9 cellular contexts compared by ENCODE assay signal in the genomic region with DNA sequence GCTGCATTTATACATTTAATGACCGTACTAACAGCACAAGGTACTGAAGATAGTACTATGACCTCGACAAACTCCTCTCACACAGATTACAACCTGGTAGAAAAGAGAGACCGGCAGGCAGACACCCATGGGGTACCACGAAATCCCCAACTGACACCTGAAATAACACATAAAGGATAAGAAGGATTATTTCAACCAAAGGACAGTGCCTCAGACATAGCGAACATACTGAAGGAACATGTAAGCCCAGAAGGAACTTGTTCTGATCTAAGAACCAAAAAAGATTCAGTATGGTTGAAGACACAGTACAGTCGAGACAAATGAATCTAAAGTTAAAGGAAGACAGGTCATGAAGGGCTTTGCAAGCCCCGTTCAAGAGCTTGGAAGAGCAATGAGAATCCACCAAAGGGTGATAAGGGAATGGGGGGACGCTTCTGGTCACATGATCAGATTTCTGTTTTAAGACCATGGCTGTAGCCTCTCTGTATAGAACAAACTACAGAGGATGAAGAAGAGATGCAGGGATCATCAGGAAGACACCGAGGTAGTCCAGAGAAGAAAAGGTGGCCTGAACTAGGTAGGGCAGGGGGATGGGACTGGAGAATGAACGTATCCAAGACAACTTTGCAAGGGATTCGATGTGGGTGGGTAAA. TPM values are rescaled to one million over a fixed set of nuclear protein-coding genes. Genes with fewer than 3 reads are reported as not detected.
DNase-seq lines count a peak whose midpoint lies in the region; ATAC-seq, FAIRE-seq and TF ChIP-seq lines count a peak whose summit lies in the region.
"Had no signal": no experiment of that assay in that cellular context is flagged by ENCODE, and none has a peak within 500 bp of the region (broad histone marks: within the 10 kb centered on the region; RNA-seq: fewer than 3 reads in every experiment).

No MANE protein-coding gene starts in this region.

- H2AK5ac ChIP-seq in IMR-90 (ENCODE audit: low read depth, low read length) (peak overlapping the region; percentile 94), mesendoderm (ENCODE audit: low read length) (peak overlapping the region; percentile 95)

- FAIRE-seq in A549 (lab: Jason Lieb, UNC): no peak
- FAIRE-seq: frontal cortex had no signal

- H3K9me1 ChIP-seq in IMR-90 (ENCODE audit: insufficient read depth, low read length): peaks cover 25% of the 10 kb centered on the region

- CTCF ChIA-PET in A549 (lab: Yijun Ruan, JAX) (interaction anchor here (0.9 to 2.9 kb wide), 4 partner anchors 13 to 409 kb away, joined by 3 to 14 read pairs (median 5); no protein-coding TSS in a partner anchor), IMR-90 (lab: Yijun Ruan, JAX) (interaction anchor here (2.0 kb wide), 1 partner anchor 408 kb away, joined by 5 read pairs; no protein-coding TSS in a partner anchor)

- H4K91ac ChIP-seq in IMR-90 (ENCODE audit: insufficient read depth, low read depth, low read length): peak overlapping the region; percentile 75; the same call in 1 of the 2 replicates

- H2AK9ac ChIP-seq in IMR-90 (replicated peaks; ENCODE audit: low read depth, low read length, poor library complexity): peak overlapping the region; percentile 91

- H2BK120ac ChIP-seq in IMR-90 (ENCODE audit: low read depth, low read length) (peak overlapping the region; percentile 69), mesendoderm (ENCODE audit: low read depth, low read length) (no peak overlapping the region)

- peak overlapping the region; percentile 98 for H2AFZ ChIP-seq in IMR-90 (replicated peaks; ENCODE audit: low read length, poor library complexity)

- intact Hi-C loops in IMR-90 (cut with micrococcal nuclease) (loop anchor here (5.0 kb wide), 1 partner anchor 53 kb away; no protein-coding TSS in a partner anchor), breast epithelium (cut with DNase I; ENCODE audit: low total_unique reads) (no loop called here)

- peak overlapping the region; percentile 3; the same call in 1 of the 2 replicates for H2BK20ac ChIP-seq in IMR-90 (ENCODE audit: low read depth, low read length)

- dilution Hi-C loops in IMR-90 (cut with HindIII; ENCODE audit: low sequenced_read_pairs, unreplicated experiment): no loop called here

- H3K56ac ChIP-seq in IMR-90 (ENCODE audit: extremely low read depth, insufficient read depth, low read length): peak overlapping the region; percentile 75
- H3K56ac ChIP-seq in mesendoderm (ENCODE audit: low read length): peak overlapping the region; percentile 89

- H2BK15ac ChIP-seq in IMR-90 (ENCODE audit: low read depth, low read length) (peak overlapping the region; percentile 85; the same call in 1 of the 3 replicates), mesendoderm (replicated peaks; ENCODE audit: low read depth) (no peak overlapping the region)

- H4K20me1 ChIP-seq in IMR-90 (ENCODE audit: insufficient read depth, low read length): peaks cover 35% of the 10 kb centered on the region

- H3K79me1 ChIP-seq in IMR-90 (ENCODE audit: low read depth in 1 of 2, low read length in 2 of 2): peaks cover 26 to 79% of the 10 kb centered on the region in 2 experiments
- H3K79me1 ChIP-seq in mesendoderm (ENCODE audit: low read length): peaks cover 33% of the 10 kb centered on the region

- WGBS in A549 (ENCODE audit: missing lambda C conversion rate): 45% methylated on average over 11 of the region's 11 CpGs
- 12% methylated on average over 3 of the region's 11 CpGs; no CpG with 5 or more reads in 1 of the 2 experiments for WGBS in IMR-90 (ENCODE audit: extremely low coverage in 2 of 2, insufficient read length in 1 of 2), 2 experiments
- no CpG with 5 or more reads among the region's 11 CpGs for WGBS in mesendoderm (ENCODE audit: extremely low coverage, insufficient coverage, low lambda C conversion rate)

- H3K4me3 ChIP-seq in A549: peak overlapping the region; percentile 80
- H3K4me3 ChIP-seq in IMR-90 (ENCODE audit: insufficient read depth, low read depth, low read length): peak overlapping the region; percentile 84
- H3K4me3 ChIP-seq in breast epithelium: peak overlapping the region; percentile 97 to 100 (median 100)
- peak overlapping the region; percentile 97 for H3K4me3 ChIP-seq in mesendoderm (ENCODE audit: low read length)

- DNase-seq in A549 (ENCODE audit: low read depth in 1 of 2, low spot score in 1 of 2) (no peak), IMR-90 (no peak), breast epithelium (ENCODE audit: low spot score in 2 of 2) (no peak), mesendoderm (peak; percentile 20), NCI-H2171 treated with DMSO at 0.1 percent for 48 hours (lab: John Stamatoyannopoulos, UW) (no peak), NCI-H1694 treated with DMSO at 0.1 percent for 48 hours (lab: John Stamatoyannopoulos, UW) (no peak), GM13977 (ENCODE audit: low spot score) (no peak)

- in situ Hi-C loops in IMR-90 (cut with MboI; ENCODE audit: low sequenced_read_pairs) (loop anchor here (10.0 kb wide), 1 partner anchor 410 kb away; no protein-coding TSS in a partner anchor), GM13977 (cut with MboI; ENCODE audit: low pct_unique_long_range_greater_than_20kb, low sequenced_read_pairs, unreplicated experiment) (no loop called here)

- peak overlapping the region; percentile 23 for H4K5ac ChIP-seq in IMR-90 (ENCODE audit: low read depth, low read length)
- H4K5ac ChIP-seq in mesendoderm (ENCODE audit: low read length): no peak overlapping the region

- peak overlapping the region; percentile 94 to 96 for H3K27ac ChIP-seq in A549
- H3K27ac ChIP-seq in IMR-90 (ENCODE audit: insufficient read depth, low read length): peak overlapping the region; percentile 86
- H3K27ac ChIP-seq in breast epithelium: peak overlapping the region; percentile 99
- peak overlapping the region; percentile 86 for H3K27ac ChIP-seq in mesendoderm (ENCODE audit: low read depth, low read length)

- peak overlapping the region; percentile 99 for H3K23ac ChIP-seq in IMR-90 (ENCODE audit: low read depth, low read length)
- H3K23ac ChIP-seq in mesendoderm (ENCODE audit: low read length): peak overlapping the region; percentile 45

- H3K18ac ChIP-seq in IMR-90 (ENCODE audit: low read depth, low read length): peak overlapping the region; percentile 53
- no peak overlapping the region for H3K18ac ChIP-seq in mesendoderm (ENCODE audit: low read length)

- H3K9me3 ChIP-seq in A549: no peaks in the 10 kb centered on the region
- H3K9me3 ChIP-seq in IMR-90 (ENCODE audit: control insufficient read depth, insufficient read depth, low read length): no peaks in the 10 kb centered on the region
- H3K9me3 ChIP-seq in breast epithelium: no peaks in the 10 kb centered on the region

- peak overlapping the region; percentile 98 for H3K14ac ChIP-seq in IMR-90 (replicated peaks; ENCODE audit: low read depth, low read length)

- ATAC-seq in A549 (peak in 1 of 2 experiments; percentile 2; a peak in 3 of 6 replicates), IMR-90 (ENCODE audit: low read depth) (no peak; the same call in 1 of the 2 replicates), HG02798 (IDR thresholded peaks at IDR 0.05; ENCODE audit: poor library complexity, unreplicated experiment) (no peak)

- H4K8ac ChIP-seq in IMR-90 (ENCODE audit: low read depth in 2 of 2, low read length in 2 of 2) (peak overlapping the region; percentile 67 to 87), mesendoderm (ENCODE audit: low read depth, low read length) (no peak overlapping the region)

- peak overlapping the region; percentile 95 for H3K9ac ChIP-seq in IMR-90 (ENCODE audit: low read depth, low read length)
- H3K9ac ChIP-seq in mesendoderm (ENCODE audit: low read length): peak overlapping the region; percentile 99

- TF ChIP-seq EP300 in A549 (IDR thresholded peaks at IDR 0.05): no peak

- H3K4me2 ChIP-seq in A549: peak overlapping the region; percentile 76
- peak overlapping the region; percentile 98 for H3K4me2 ChIP-seq in IMR-90 (ENCODE audit: low read depth, low read length)
- H3K4me2 ChIP-seq in mesendoderm (ENCODE audit: low read length): peak overlapping the region; percentile 98

- peak overlapping the region; percentile 96 for H3K4ac ChIP-seq in IMR-90 (ENCODE audit: low read depth, low read length)
- H3K4ac ChIP-seq in mesendoderm (ENCODE audit: low read depth, low read length): no peak overlapping the region

- H3K79me2 ChIP-seq in mesendoderm (ENCODE audit: control insufficient read depth, insufficient read depth, low read length): peaks cover 40% of the 10 kb centered on the region

- H3K36me3 ChIP-seq in IMR-90 (ENCODE audit: control insufficient read depth, insufficient read depth, low read length) (peaks cover 15% of the 10 kb centered on the region), breast epithelium (no peaks in the 10 kb centered on the region), mesendoderm (ENCODE audit: control insufficient read depth, insufficient read depth, low read length) (peaks cover 3% of the 10 kb centered on the region)

- H3K27me3 ChIP-seq in IMR-90 (ENCODE audit: control insufficient read depth, insufficient read depth, low read length) (no peaks in the 10 kb centered on the region), breast epithelium (no peaks in the 10 kb centered on the region), mesendoderm (ENCODE audit: insufficient read depth, low read length, poor library complexity) (no peaks in the 10 kb centered on the region)

- TF ChIP-seq RAD21 in A549 (conservative IDR thresholded peaks at IDR 0.05 in 1 of 2, IDR thresholded peaks at IDR 0.05 in 1 of 2): no peak
- no peak for TF ChIP-seq RAD21 in IMR-90 (IDR thresholded peaks at IDR 0.05; ENCODE audit: low read length)

- TF ChIP-seq POLR2A in A549 (IDR thresholded peaks at IDR 0.05; ENCODE audit: low read length) (no peak), IMR-90 (IDR thresholded peaks at IDR 0.05; ENCODE audit: low read depth, low read length) (no peak), breast epithelium (IDR thresholded peaks at IDR 0.05) (no peak)

- peaks cover 45% of the 10 kb centered on the region for H3K4me1 ChIP-seq in A549
- H3K4me1 ChIP-seq in IMR-90 (ENCODE audit: control insufficient read depth, insufficient read depth, low read length): peaks cover 12% of the 10 kb centered on the region
- no peaks in the 10 kb centered on the region for H3K4me1 ChIP-seq in breast epithelium
- H3K4me1 ChIP-seq in mesendoderm (ENCODE audit: control insufficient read depth, low read depth, low read length): peaks cover 14% of the 10 kb centered on the region

- POLR2A ChIA-PET in A549 (lab: Yijun Ruan, JAX) (no interaction called here), IMR-90 (lab: Charles Lee; ENCODE audit: unreplicated experiment) (no interaction called here)

- no TSS peak for BruUV-seq in IMR-90 (replicated peaks; lab: Mats Ljungman, UMichigan)

- no peak for TF ChIP-seq CTCF in A549 (IDR thresholded peaks at IDR 0.05)
- TF ChIP-seq CTCF in IMR-90 (conservative IDR thresholded peaks at IDR 0.05; ENCODE audit: low read depth, low read length): no peak
- no peak for TF ChIP-seq CTCF in breast epithelium (IDR thresholded peaks at IDR 0.05)
- no peak for TF ChIP-seq CTCF in GM13977 (IDR thresholded peaks at IDR 0.05; ENCODE audit: extremely low read depth, insufficient read depth, missing control alignments)

- H2BK5ac ChIP-seq in IMR-90 (ENCODE audit: low read depth, low read length, poor library complexity, severe bottlenecking): peak overlapping the region; percentile 84
- H2BK5ac ChIP-seq in mesendoderm (ENCODE audit: low read length): peak overlapping the region; percentile 6

RNA-seq across cellular contexts. Expression of a gene that starts 0.9 kb away (rescaled TPM):
- polyA plus RNA-seq in A549 (2011; rRNA removed) (172 and 210 TPM in 2 replicates), A549 (2017; fragmentation: RNase III; extraction: RNeasy Plus Mini Kit Qiagen cat#74134 plus additional on column Dnase treatment) (118 to 125 TPM (median 120 TPM) in 3 replicates), IMR-90 (2012; rRNA removed) (127 and 145 TPM in 2 replicates)
- polyA plus RNA-seq in A549 (2012; cell fraction: cytosol; rRNA removed): 51.2 and 61.9 TPM in 2 replicates
- polyA plus RNA-seq in A549 (2012; cell fraction: nucleus; rRNA removed): 35.2 and 36.7 TPM in 2 replicates
- 90.0 and 90.1 TPM in 2 replicates for polyA minus RNA-seq in A549 (2011; rRNA and poly(A)+ RNA removed)
- total RNA-seq in IMR-90 (2012; rRNA removed) (177 and 219 TPM in 2 replicates), breast epithelium (10 to 100 TPM; 83.0 to 94.8 (median 89.8) TPM)
- polyA plus RNA-seq in IMR-90 (2012; cell fraction: cytosol; rRNA removed): 51.2 and 117 TPM in 2 replicates
- polyA plus RNA-seq in IMR-90 (2012; cell fraction: nucleus; rRNA removed; ENCODE audit: low replicate concordance): 56.9 and 86.4 TPM in 2 replicates
- 55.6 TPM for polyA plus RNA-seq in mesendoderm (2013, experiment 1 of 2)
- 56.0 TPM for polyA plus RNA-seq in mesendoderm (2013, experiment 2 of 2)

RNA-seq across cellular contexts. Expression of a gene that starts 26.3 kb away (rescaled TPM):
- polyA plus RNA-seq in A549 (2011; rRNA removed) (17.3 and 19.6 TPM in 2 replicates), A549 (2017; fragmentation: RNase III; extraction: RNeasy Plus Mini Kit Qiagen cat#74134 plus additional on column Dnase treatment) (30.7 to 31.4 TPM (median 31.3 TPM) in 3 replicates), IMR-90 (2012; rRNA removed) (23.0 and 23.9 TPM in 2 replicates)
- 34.9 and 40.3 TPM in 2 replicates for polyA plus RNA-seq in A549 (2012; cell fraction: cytosol; rRNA removed)
- polyA plus RNA-seq in A549 (2012; cell fraction: nucleus; rRNA removed): 92.4 and 101 TPM in 2 replicates
- polyA minus RNA-seq in A549 (2011; rRNA and poly(A)+ RNA removed): 16.7 and 28.0 TPM in 2 replicates
- total RNA-seq in IMR-90 (2012; rRNA removed) (10.6 and 11.8 TPM in 2 replicates), breast epithelium (10 to 100 TPM; 26.9 to 32.8 (median 31.0) TPM)
- 13.6 and 14.0 TPM in 2 replicates for polyA plus RNA-seq in IMR-90 (2012; cell fraction: cytosol; rRNA removed)
- polyA plus RNA-seq in IMR-90 (2012; cell fraction: nucleus; rRNA removed; ENCODE audit: low replicate concordance): 111 and 172 TPM in 2 replicates
- polyA plus RNA-seq in mesendoderm (2013, experiment 1 of 2): 9.9 TPM
- 9.7 TPM for polyA plus RNA-seq in mesendoderm (2013, experiment 2 of 2)
